ENCODE assay signal across 8 cellular contexts in the genomic region with DNA sequence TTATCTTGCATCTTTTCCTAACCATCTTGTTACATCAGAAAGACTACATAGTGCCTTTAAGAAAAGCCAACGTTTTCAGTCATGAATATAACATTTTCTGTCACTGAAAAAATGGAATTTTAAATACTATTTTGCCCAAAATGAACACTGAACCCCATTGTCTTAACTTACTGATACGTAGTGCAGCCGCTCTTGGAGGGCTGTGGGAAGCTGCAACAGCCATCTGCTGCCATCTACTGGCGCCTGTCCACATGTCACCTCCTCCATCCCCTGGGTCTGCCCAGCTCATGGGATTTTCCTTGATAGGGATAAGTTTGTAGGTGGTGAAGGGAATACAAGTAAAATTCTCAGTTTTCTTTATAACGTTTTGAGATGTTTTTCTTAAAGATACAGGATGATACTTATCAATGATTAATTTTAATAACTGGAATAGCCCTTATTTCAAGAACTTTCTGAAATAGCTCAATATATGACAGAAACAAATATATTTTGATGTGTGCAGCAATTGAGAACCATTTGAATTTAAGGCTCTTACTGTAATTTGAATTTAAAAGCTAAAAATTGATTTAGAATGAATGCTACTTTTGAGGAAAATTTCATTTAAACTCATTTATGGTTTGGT.
DNase-seq lines count a peak whose midpoint lies in the region; TF ChIP-seq lines count a peak whose summit lies in the region.

No MANE protein-coding gene starts in this region.

- H3K4me3 ChIP-seq in HFF-Myc (replicated peaks; ENCODE audit: low read depth, low read length) (no peak overlapping the region), uterus (no peak overlapping the region)

- no peaks in the 10 kb centered on the region for H3K27me3 ChIP-seq in uterus

- no peak for TF ChIP-seq POLR2A in uterus (IDR thresholded peaks at IDR 0.05)

- no peaks in the 10 kb centered on the region for H3K4me1 ChIP-seq in uterus

- intact Hi-C loops in posterior cingulate gyrus (cut with DNase I) = loop anchor here (1.0 to 10.0 kb wide), 2 partner anchors 280 to 599 kb away; no protein-coding TSS in a partner anchor
- intact Hi-C loops in uterus (cut with DNase I; ENCODE audit: low total_unique reads) = loop anchor here (10.0 kb wide), 2 partner anchors 600 to 860 kb away; no protein-coding TSS in a partner anchor

- peak; percentile 90 for TF ChIP-seq CTCF in GM10266 (IDR thresholded peaks at IDR 0.05; ENCODE audit: control insufficient read depth, insufficient read depth, low read depth, missing control alignments)
- TF ChIP-seq CTCF in HFF-Myc (IDR thresholded peaks at IDR 0.05; ENCODE audit: low read depth, low read length, missing control alignments) = peak; percentile 94
- TF ChIP-seq CTCF in uterus (IDR thresholded peaks at IDR 0.05) = peak; percentile 86 to 93 (median 86)

- H3K9me3 ChIP-seq in uterus = no peaks in the 10 kb centered on the region

- DNase-seq in GM10266 (ENCODE audit: extremely low spot score) (peak; percentile 85), HFF-Myc (ENCODE audit: extremely low read depth, low read depth) (peak; percentile 71), MV-4-11 (lab: John Stamatoyannopoulos, UW) (peak; percentile 50), SK-N-DZ (ENCODE audit: low spot score) (peak; percentile 65), globus pallidus (ENCODE audit: low spot score) (peak; percentile 80), posterior cingulate gyrus (peak; percentile 66 to 97 (median 88)), uterus (peak; percentile 82 to 83)
- peak; percentile 77 for DNase-seq in activated naive CD4-positive, alpha-beta T cell treated with Interleukin-2 at 50 U/mL for 16 hours

- no peaks in the 10 kb centered on the region for H3K36me3 ChIP-seq in uterus

- peak overlapping the region in 1 of 2 donors; percentile 26 for H3K27ac ChIP-seq in uterus
